Comparison of ENCODE assay signal across 8 cellular contexts in the genomic region with DNA sequence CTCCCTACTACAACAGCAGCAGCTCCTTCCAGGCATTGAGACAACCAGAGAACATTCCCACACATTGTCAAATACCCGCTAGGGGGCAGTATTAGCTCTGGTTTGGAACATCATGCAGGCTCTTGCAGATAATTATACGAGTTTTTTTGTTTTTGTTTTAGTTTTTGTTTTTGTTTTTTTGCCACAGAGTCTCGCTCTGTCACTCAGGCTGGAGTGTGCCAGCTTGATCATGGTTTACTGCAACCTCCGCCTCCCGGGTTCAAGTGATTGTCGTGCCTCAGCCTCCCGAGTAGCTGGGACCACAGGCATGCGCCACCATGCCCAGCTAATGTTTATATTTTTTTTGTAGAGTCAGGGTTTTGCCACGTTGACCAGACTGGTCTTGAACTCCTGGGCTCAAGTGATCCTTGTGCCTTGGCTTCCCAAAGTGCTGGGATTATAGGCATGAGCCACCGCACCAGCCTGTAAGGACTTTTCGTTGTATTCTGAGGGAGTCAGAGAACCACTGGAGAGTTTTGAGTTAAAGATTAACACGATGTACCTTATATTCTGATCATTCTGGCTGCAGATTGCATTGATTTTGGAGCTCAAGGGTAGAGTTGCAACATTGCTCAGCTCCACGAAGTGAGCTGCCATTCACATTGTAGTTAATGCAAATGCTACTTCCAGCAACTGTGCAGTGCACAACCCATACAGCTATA. TPM values are rescaled to one million over a fixed set of nuclear protein-coding genes. Genes with fewer than 3 reads are reported as not detected.
DNase-seq lines count a peak whose midpoint lies in the region; ATAC-seq and TF ChIP-seq lines count a peak whose summit lies in the region.

No MANE protein-coding gene starts in this region.

- ATAC-seq in T-cell (replicated peaks in 1 of 4) = no peak
- ATAC-seq in HG02885 (IDR thresholded peaks at IDR 0.05; ENCODE audit: poor library complexity, unreplicated experiment) = no peak

- H3K4me3 Mint-ChIP-seq in T-cell = no peak overlapping the region

- POLR2A ChIA-PET in T-cell (lab: Charles Lee) = no interaction called here

- DNase-seq in activated CD4-positive, CD25-positive, alpha-beta regulatory T cell treated with anti-CD3 and anti-CD28 coated beads, Interleukin-2, amount 50 U/mL, for 72 hours = peak; percentile 31
- DNase-seq in activated CD4-positive, CD25-positive, alpha-beta regulatory T cell (lab: John Stamatoyannopoulos, UW) = no peak
- DNase-seq in NCI-H1105 treated with DMSO at 0.1 percent for 48 hours (lab: John Stamatoyannopoulos, UW) = peak; percentile 42
- DNase-seq in T-cell = peak in 22 of 34 experiments; percentile 3 to 54 (median 25)
- DNase-seq in central memory CD4-positive, alpha-beta T cell = peak; percentile 29
- no peak for DNase-seq in kidney epithelial cell (ENCODE audit: low read depth)
- peak; percentile 43 to 48 for DNase-seq in stimulated activated CD4-positive, alpha-beta T cell treated with anti-CD3 and anti-CD28 coated beads, Interleukin-2, amount 100 ng/mL, for 24 hours

- H3K36me3 Mint-ChIP-seq in T-cell = no peaks in the 10 kb centered on the region

- CTCF ChIA-PET in T-cell (lab: Charles Lee) = interaction anchor here (0.6 to 1.8 kb wide), 4 partner anchors 18 to 281 kb away, joined by 4 to 10 read pairs (median 4); no protein-coding TSS in a partner anchor

- H3K4me1 Mint-ChIP-seq in T-cell = peaks cover 0 to 7% (median 0%) of the 10 kb centered on the region in 3 donors

- no peaks in the 10 kb centered on the region for H3K27me3 ChIP-seq in kidney epithelial cell (ENCODE audit: control insufficient read depth, insufficient read depth, low read length)

- peaks cover 0 to 6% (median 0%) of the 10 kb centered on the region in 3 donors for H3K9me3 Mint-ChIP-seq in T-cell

- no peak overlapping the region for H3K4me3 ChIP-seq in kidney epithelial cell (ENCODE audit: low read depth, low read length)

- TF ChIP-seq CTCF in kidney epithelial cell (IDR thresholded peaks at IDR 0.05; ENCODE audit: insufficient read depth, low read length, poor library complexity, severe bottlenecking) = peak; percentile 68

- H3K36me3 ChIP-seq in kidney epithelial cell (ENCODE audit: control insufficient read depth, insufficient read depth, low read length) = no peaks in the 10 kb centered on the region

- H3K27ac Mint-ChIP-seq in T-cell = no peak overlapping the region

- H3K27me3 Mint-ChIP-seq in T-cell = peaks cover 14 to 25% of the 10 kb centered on the region in 2 donors

RNA-seq across cellular contexts. Expression of a gene that starts 41.7 kb away (rescaled TPM):
- not detected for total RNA-seq in T-cell
- not detected in 2 replicates for total RNA-seq in kidney epithelial cell

RNA-seq across cellular contexts. Expression of a gene that starts 42.2 kb away (rescaled TPM):
- total RNA-seq in T-cell = not detected
- 0.13 TPM in 1 of 2 replicates, not detected in the other for total RNA-seq in kidney epithelial cell

Comparison
In these comparisons a context has a peak if more than half of its experiments do, and no peak if none do; other contexts are left out.
1. DNase-seq: peak in activated CD4-positive, CD25-positive, alpha-beta regulatory T cell treated with anti-CD3 and anti-CD28 coated beads, Interleukin-2, amount 50 U/mL, for 72 hours (single experiment), NCI-H1105 treated with DMSO at 0.1 percent for 48 hours (single experiment), T-cell (22 of 34), central memory CD4-positive, alpha-beta T cell (single experiment) and stimulated activated CD4-positive, alpha-beta T cell treated with anti-CD3 and anti-CD28 coated beads, Interleukin-2, amount 100 ng/mL, for 24 hours (2 of 2); none in activated CD4-positive, CD25-positive, alpha-beta regulatory T cell (0 of 4) and kidney epithelial cell (single experiment).